Comparison of ENCODE assay signal across 8 cellular contexts in the genomic region with DNA sequence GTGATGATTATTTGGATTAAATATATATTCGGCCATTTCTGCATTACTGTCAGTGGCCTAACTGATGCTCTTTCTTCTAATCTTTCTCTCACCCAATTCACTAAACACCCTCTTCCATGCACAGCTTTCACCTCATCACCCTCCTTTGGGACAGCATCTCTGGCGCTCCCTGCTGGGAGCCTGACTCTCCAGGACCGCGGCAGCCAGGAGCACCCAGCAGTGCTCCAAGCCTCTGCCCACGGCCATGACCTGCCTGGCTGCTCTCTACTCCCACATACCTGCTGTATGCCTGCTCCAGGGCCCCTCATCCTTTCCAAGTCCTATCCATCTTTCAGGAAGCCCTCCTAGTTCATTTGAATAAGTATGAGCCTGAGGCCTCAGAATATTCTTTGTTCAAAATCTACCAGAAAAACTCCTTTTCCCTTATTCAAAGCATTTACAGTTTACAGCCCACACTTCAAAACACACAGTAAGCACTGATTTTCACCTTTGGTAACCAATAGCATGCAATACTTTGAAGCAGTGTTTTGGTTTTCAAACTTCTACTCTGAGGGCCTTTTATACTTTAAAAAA. TPM values are rescaled to one million over a fixed set of nuclear protein-coding genes. Genes with fewer than 3 reads are reported as not detected.
DNase-seq lines count a peak whose midpoint lies in the region; TF ChIP-seq lines count a peak whose summit lies in the region.

No MANE protein-coding gene starts in this region.

- TF ChIP-seq CTCF in GM12873 (IDR thresholded peaks at IDR 0.05; ENCODE audit: insufficient read depth, low read depth, low read length, missing control alignments) (peak; percentile 62), fibroblast of villous mesenchyme (IDR thresholded peaks at IDR 0.05; ENCODE audit: insufficient read depth, low read depth, low read length) (peak; percentile 53)

- peak; percentile 31 for DNase-seq in ACHN
- peak; percentile 43 for DNase-seq in RKO (ENCODE audit: low spot score)
- peak; percentile 3 for DNase-seq in fibroblast of villous mesenchyme (ENCODE audit: low read depth)
- DNase-seq in anterior cingulate cortex (lab: John Stamatoyannopoulos, UW): no peak
- DNase-seq in Ammon's horn (ENCODE audit: low spot score): no peak
- no peak for DNase-seq in posterior cingulate gyrus
- DNase-seq in activated T-cell treated with anti-CD3 and anti-CD28 coated beads, Interleukin-2, amount 50 U/mL, for 1 hour: no peak

- no peak overlapping the region for H3K4me3 ChIP-seq in fibroblast of villous mesenchyme (ENCODE audit: low read depth, low read length)

- in situ Hi-C loops in ACHN (cut with HindIII; ENCODE audit: low pct_ligation_motif_present, low pct_unique_long_range_greater_than_20kb, low sequenced_read_pairs): no loop called here

- intact Hi-C loops in posterior cingulate gyrus (cut with DNase I): no loop called here

RNA-seq across cellular contexts. Expression of a gene that starts 15.2 kb away (rescaled TPM):
- not detected in 2 replicates for total RNA-seq in fibroblast of villous mesenchyme

RNA-seq across cellular contexts. Expression of a gene that starts 51.2 kb away (rescaled TPM):
- not detected in 2 replicates for total RNA-seq in fibroblast of villous mesenchyme

Comparison
In these comparisons a context has a peak if more than half of its experiments do, and no peak if none do; other contexts are left out.
1. DNase-seq: peak in ACHN (single experiment), RKO (single experiment) and fibroblast of villous mesenchyme (single experiment); none in anterior cingulate cortex (0 of 58), Ammon's horn (single experiment), posterior cingulate gyrus (0 of 10) and activated T-cell treated with anti-CD3 and anti-CD28 coated beads, Interleukin-2, amount 50 U/mL, for 1 hour (single experiment).